In the genomic region with DNA sequence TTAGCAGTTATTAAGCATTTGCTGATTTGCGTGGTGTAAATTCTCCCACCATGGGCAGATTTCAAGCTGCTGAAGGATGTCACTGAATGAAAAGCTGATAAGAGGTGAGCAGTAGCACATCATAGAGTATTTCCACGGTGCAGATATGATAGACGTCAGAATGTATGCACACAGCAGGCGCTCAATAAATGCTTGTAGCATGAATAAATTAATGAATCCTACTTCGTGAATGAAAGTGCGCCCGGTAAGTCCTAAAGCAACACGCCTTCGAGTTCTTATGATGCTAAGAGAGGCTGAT, we compare ENCODE assay signal across 8 cellular contexts. TPM values are rescaled to one million over a fixed set of nuclear protein-coding genes. Genes with fewer than 3 reads are reported as not detected.
DNase-seq lines count a peak whose midpoint lies in the region; ATAC-seq and TF ChIP-seq lines count a peak whose summit lies in the region.

No MANE protein-coding gene starts in this region.

- no peaks in the 10 kb centered on the region for H3K9me3 ChIP-seq in liver (ENCODE audit: control insufficient read depth in 4 of 4, low read length in 3 of 4)

- no peak for TF ChIP-seq RAD21 in liver (IDR thresholded peaks at IDR 0.05)

- no peak for DNase-seq in activated T-cell treated with anti-CD3 and anti-CD28 coated beads, Interleukin-2, amount 50 U/mL, for 4 hours
- DNase-seq in activated T-cell treated with anti-CD3 and anti-CD28 coated beads for 4 hours = no peak
- no peak for DNase-seq in activated T-helper 2 cell treated with anti-CD3 and anti-CD28 coated beads, Interferon-gamma antibody, Interleukin-2, Interleukin-4, amounts not matched to agents 10 μg/mL and 5 μg/mL and 100 μg/mL, durations not matched to agents 14 hours and 24 hours and 36 hours (ENCODE audit: low spot score)
- DNase-seq in T1000 (lab: John Stamatoyannopoulos, UW) = no peak
- DNase-seq in stimulated activated CD4-positive, alpha-beta T cell treated with anti-CD3 and anti-CD28 coated beads, Interleukin-4, amount 100 ng/mL, for 1 hour = no peak

- H3K27me3 Mint-ChIP-seq in activated T-cell treated with anti-CD3 and anti-CD28 coated beads, Interleukin-2, amount 50 U/mL, for 4 hours (ENCODE audit: low read depth) = no peaks in the 10 kb centered on the region
- H3K27me3 Mint-ChIP-seq in activated T-helper 2 cell treated with anti-CD3 and anti-CD28 coated beads, Interferon-gamma antibody, Interleukin-2, Interleukin-4, amounts not matched to agents 10 μg/mL and 5 μg/mL and 100 μg/mL, durations not matched to agents 14 hours and 24 hours and 36 hours (ENCODE audit: low read depth) = no peaks in the 10 kb centered on the region

- peak overlapping the region; percentile 33 to 92 for H3K27ac ChIP-seq in liver (ENCODE audit: low read depth in 1 of 2, low read length in 2 of 2)
- peak overlapping the region; percentile 33 for H3K27ac ChIP-seq in temporal lobe (ENCODE audit: low read depth, low read length)

- H3K4me1 Mint-ChIP-seq in activated T-cell treated with anti-CD3 and anti-CD28 coated beads, Interleukin-2, amount 50 U/mL, for 4 hours (ENCODE audit: low read depth) = peaks cover 25% of the 10 kb centered on the region
- H3K4me1 Mint-ChIP-seq in activated T-helper 2 cell treated with anti-CD3 and anti-CD28 coated beads, Interferon-gamma antibody, Interleukin-2, Interleukin-4, amounts not matched to agents 10 μg/mL and 5 μg/mL and 100 μg/mL, durations not matched to agents 14 hours and 24 hours and 36 hours (ENCODE audit: low read depth) = peaks cover 22% of the 10 kb centered on the region

- no peaks in the 10 kb centered on the region for H3K36me3 ChIP-seq in liver (ENCODE audit: control insufficient read depth in 4 of 4, insufficient read depth in 3 of 4, low read depth in 1 of 4, low read length in 3 of 4)

- WGBS in liver = 11% methylated on average over 9 of the region's 9 CpGs

- H3K27me3 ChIP-seq in liver (ENCODE audit: control insufficient read depth in 4 of 4, insufficient read depth in 4 of 4, low read length in 3 of 4) = no peaks in the 10 kb centered on the region

- H3K9ac ChIP-seq in liver (ENCODE audit: low read depth in 1 of 2, low read length in 2 of 2) = no peak overlapping the region

- H3K4me3 Mint-ChIP-seq in activated T-cell treated with anti-CD3 and anti-CD28 coated beads, Interleukin-2, amount 50 U/mL, for 4 hours = peak overlapping the region; percentile 67
- H3K4me3 Mint-ChIP-seq in activated T-helper 2 cell treated with anti-CD3 and anti-CD28 coated beads, Interferon-gamma antibody, Interleukin-2, Interleukin-4, amounts not matched to agents 10 μg/mL and 5 μg/mL and 100 μg/mL, durations not matched to agents 14 hours and 24 hours and 36 hours (ENCODE audit: low read depth) = peak overlapping the region; percentile 62

- H3K9me3 Mint-ChIP-seq in activated T-cell treated with anti-CD3 and anti-CD28 coated beads, Interleukin-2, amount 50 U/mL, for 4 hours = no peaks in the 10 kb centered on the region
- no peaks in the 10 kb centered on the region for H3K9me3 Mint-ChIP-seq in activated T-helper 2 cell treated with anti-CD3 and anti-CD28 coated beads, Interferon-gamma antibody, Interleukin-2, Interleukin-4, amounts not matched to agents 10 μg/mL and 5 μg/mL and 100 μg/mL, durations not matched to agents 14 hours and 24 hours and 36 hours

- H3K4me3 ChIP-seq in liver (ENCODE audit: low read depth in 1 of 3, low read length in 3 of 3) = no peak overlapping the region

- intact Hi-C loops in activated T-helper 2 cell treated with anti-CD3 and anti-CD28 coated beads, Interferon-gamma antibody, Interleukin-2, Interleukin-4, amounts not matched to agents 10 μg/mL and 5 μg/mL and 100 μg/mL, durations not matched to agents 14 hours and 24 hours and 36 hours (cut with micrococcal nuclease) = loop anchor here (5.0 to 10.0 kb wide), 2 partner anchors 535 to 662 kb away; a partner anchor contains a TSS

- TF ChIP-seq CTCF in liver (IDR thresholded peaks at IDR 0.05; ENCODE audit: low read depth, low read length, missing input control) = no peak

- no peak for ATAC-seq in activated T-cell treated with anti-CD3 and anti-CD28 coated beads, Interleukin-2, amount 50 U/mL, for 4 hours
- ATAC-seq in HG03378 (IDR thresholded peaks at IDR 0.05; ENCODE audit: unreplicated experiment) = no peak

- H3K36me3 Mint-ChIP-seq in activated T-cell treated with anti-CD3 and anti-CD28 coated beads, Interleukin-2, amount 50 U/mL, for 4 hours (ENCODE audit: insufficient read depth) = peaks cover 13% of the 10 kb centered on the region
- peaks cover 25% of the 10 kb centered on the region for H3K36me3 Mint-ChIP-seq in activated T-helper 2 cell treated with anti-CD3 and anti-CD28 coated beads, Interferon-gamma antibody, Interleukin-2, Interleukin-4, amounts not matched to agents 10 μg/mL and 5 μg/mL and 100 μg/mL, durations not matched to agents 14 hours and 24 hours and 36 hours (ENCODE audit: low read depth)

- H3K4me1 ChIP-seq in liver (ENCODE audit: control insufficient read depth in 4 of 4, insufficient read depth in 4 of 4, low read length in 3 of 4) = peaks cover 3 to 33% (median 27%) of the 10 kb centered on the region in 4 donors

- no peak overlapping the region for H3K27ac Mint-ChIP-seq in activated T-helper 2 cell treated with anti-CD3 and anti-CD28 coated beads, Interferon-gamma antibody, Interleukin-2, Interleukin-4, amounts not matched to agents 10 μg/mL and 5 μg/mL and 100 μg/mL, durations not matched to agents 14 hours and 24 hours and 36 hours

TF ChIP-seq in liver, 16 proteins besides CTCF, POLR2A, EP300 and RAD21:
- TF ChIP-seq SP1 (IDR thresholded peaks at IDR 0.05) (no peak), EGR1 (IDR thresholded peaks at IDR 0.05; ENCODE audit: low read depth in 2 of 2) (no peak), RXRA (IDR thresholded peaks at IDR 0.05) (no peak)
- TF ChIP-seq, protein P1, sequence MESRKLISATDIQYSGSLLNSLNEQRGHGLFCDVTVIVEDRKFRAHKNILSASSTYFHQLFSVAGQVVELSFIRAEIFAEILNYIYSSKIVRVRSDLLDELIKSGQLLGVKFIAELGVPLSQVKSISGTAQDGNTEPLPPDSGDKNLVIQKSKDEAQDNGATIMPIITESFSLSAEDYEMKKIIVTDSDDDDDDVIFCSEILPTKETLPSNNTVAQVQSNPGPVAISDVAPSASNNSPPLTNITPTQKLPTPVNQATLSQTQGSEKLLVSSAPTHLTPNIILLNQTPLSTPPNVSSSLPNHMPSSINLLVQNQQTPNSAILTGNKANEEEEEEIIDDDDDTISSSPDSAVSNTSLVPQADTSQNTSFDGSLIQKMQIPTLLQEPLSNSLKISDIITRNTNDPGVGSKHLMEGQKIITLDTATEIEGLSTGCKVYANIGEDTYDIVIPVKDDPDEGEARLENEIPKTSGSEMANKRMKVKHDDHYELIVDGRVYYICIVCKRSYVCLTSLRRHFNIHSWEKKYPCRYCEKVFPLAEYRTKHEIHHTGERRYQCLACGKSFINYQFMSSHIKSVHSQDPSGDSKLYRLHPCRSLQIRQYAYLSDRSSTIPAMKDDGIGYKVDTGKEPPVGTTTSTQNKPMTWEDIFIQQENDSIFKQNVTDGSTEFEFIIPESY (IDR thresholded peaks at IDR 0.05) = no peak
- TF ChIP-seq, protein P2, sequence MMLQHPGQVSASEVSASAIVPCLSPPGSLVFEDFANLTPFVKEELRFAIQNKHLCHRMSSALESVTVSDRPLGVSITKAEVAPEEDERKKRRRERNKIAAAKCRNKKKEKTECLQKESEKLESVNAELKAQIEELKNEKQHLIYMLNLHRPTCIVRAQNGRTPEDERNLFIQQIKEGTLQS (IDR thresholded peaks at IDR 0.05) = no peak
- TF ChIP-seq, protein P3, sequence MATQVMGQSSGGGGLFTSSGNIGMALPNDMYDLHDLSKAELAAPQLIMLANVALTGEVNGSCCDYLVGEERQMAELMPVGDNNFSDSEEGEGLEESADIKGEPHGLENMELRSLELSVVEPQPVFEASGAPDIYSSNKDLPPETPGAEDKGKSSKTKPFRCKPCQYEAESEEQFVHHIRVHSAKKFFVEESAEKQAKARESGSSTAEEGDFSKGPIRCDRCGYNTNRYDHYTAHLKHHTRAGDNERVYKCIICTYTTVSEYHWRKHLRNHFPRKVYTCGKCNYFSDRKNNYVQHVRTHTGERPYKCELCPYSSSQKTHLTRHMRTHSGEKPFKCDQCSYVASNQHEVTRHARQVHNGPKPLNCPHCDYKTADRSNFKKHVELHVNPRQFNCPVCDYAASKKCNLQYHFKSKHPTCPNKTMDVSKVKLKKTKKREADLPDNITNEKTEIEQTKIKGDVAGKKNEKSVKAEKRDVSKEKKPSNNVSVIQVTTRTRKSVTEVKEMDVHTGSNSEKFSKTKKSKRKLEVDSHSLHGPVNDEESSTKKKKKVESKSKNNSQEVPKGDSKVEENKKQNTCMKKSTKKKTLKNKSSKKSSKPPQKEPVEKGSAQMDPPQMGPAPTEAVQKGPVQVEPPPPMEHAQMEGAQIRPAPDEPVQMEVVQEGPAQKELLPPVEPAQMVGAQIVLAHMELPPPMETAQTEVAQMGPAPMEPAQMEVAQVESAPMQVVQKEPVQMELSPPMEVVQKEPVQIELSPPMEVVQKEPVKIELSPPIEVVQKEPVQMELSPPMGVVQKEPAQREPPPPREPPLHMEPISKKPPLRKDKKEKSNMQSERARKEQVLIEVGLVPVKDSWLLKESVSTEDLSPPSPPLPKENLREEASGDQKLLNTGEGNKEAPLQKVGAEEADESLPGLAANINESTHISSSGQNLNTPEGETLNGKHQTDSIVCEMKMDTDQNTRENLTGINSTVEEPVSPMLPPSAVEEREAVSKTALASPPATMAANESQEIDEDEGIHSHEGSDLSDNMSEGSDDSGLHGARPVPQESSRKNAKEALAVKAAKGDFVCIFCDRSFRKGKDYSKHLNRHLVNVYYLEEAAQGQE (IDR thresholded peaks at IDR 0.05) = no peak

RNA-seq across cellular contexts. Expression of a gene that starts 0.5 kb away (rescaled TPM):
- 10 to 100 TPM; 46.1 to 57.8 (median 47.4) TPM for total RNA-seq in activated T-cell treated with anti-CD3 and anti-CD28 coated beads, Interleukin-2, amount 50 U/mL, for 4 hours
- 22.7 and 25.1 TPM in 2 replicates for total RNA-seq in activated T-helper 2 cell treated with anti-CD3 and anti-CD28 coated beads, Interferon-gamma antibody, Interleukin-2, Interleukin-4, amounts not matched to agents 10 μg/mL and 5 μg/mL and 100 μg/mL, durations not matched to agents 14 hours and 24 hours and 36 hours
- total RNA-seq in liver = 10 to 100 TPM in 1 of 2 donors, 1 to 10 TPM in 1; 5.4 to 10.2 TPM
- polyA plus RNA-seq in liver = 1 to 10 TPM; 8.7 to 9.0 TPM
- 13.3 TPM for total RNA-seq in temporal lobe

RNA-seq across cellular contexts. Expression of a gene that starts 10.1 kb away (rescaled TPM):
- total RNA-seq in activated T-cell treated with anti-CD3 and anti-CD28 coated beads, Interleukin-2, amount 50 U/mL, for 4 hours = 10 to 100 TPM; 46.4 to 49.6 (median 47.9) TPM
- total RNA-seq in activated T-helper 2 cell treated with anti-CD3 and anti-CD28 coated beads, Interferon-gamma antibody, Interleukin-2, Interleukin-4, amounts not matched to agents 10 μg/mL and 5 μg/mL and 100 μg/mL, durations not matched to agents 14 hours and 24 hours and 36 hours = 43.3 and 44.5 TPM in 2 replicates
- total RNA-seq in liver (10 to 100 TPM; 21.8 to 45.0 TPM), temporal lobe (36.6 TPM)
- 10 to 100 TPM; 11.6 to 18.0 TPM for polyA plus RNA-seq in liver
